Comparison of ENCODE assay signal across 18 cellular contexts in genomic region chr4:150127757-150128156, GRCh38. TPM values are rescaled to one million over a fixed set of nuclear protein-coding genes. Genes with fewer than 3 reads are reported as not detected.
"Had no signal": no experiment of that assay in that cellular context is flagged by ENCODE, and none has a peak within 500 bp of the region (broad histone marks: within the 10 kb centered on the region; RNA-seq: fewer than 3 reads in every experiment).

No MANE protein-coding gene starts in this region.

- H3K27me3 ChIP-seq: adrenal gland, body of pancreas, gastroesophageal sphincter, right lobe of liver, upper lobe of right lung had no signal

- H3K36me3 Mint-ChIP-seq: memory B cell had no signal

- H3K27ac ChIP-seq: adrenal gland, body of pancreas, gastroesophageal sphincter, left ventricle myocardium inferior, prostate gland, right lobe of liver, upper lobe of right lung had no signal

- H3K4me3 ChIP-seq: adrenal gland, body of pancreas, gastroesophageal sphincter, left ventricle myocardium inferior, prostate gland, right lobe of liver, upper lobe of right lung had no signal

- H3K4me1 ChIP-seq: prostate gland, right lobe of liver had no signal

- H3K4me3 Mint-ChIP-seq: memory B cell, nephron, T-helper 17 cell had no signal

- H3K27ac Mint-ChIP-seq: memory B cell, nephron, T-helper 17 cell had no signal

- ATAC-seq: body of pancreas, esophagus mucosa, gastroesophageal sphincter, right lobe of liver, T-helper 17 cell, upper lobe of right lung had no signal

- DNase-seq: activated CD4-positive, alpha-beta T cell treated with anti-CD3 and anti-CD28 coated beads, Interleukin-2, amount 50 U/mL, for 1 hour; activated CD4-positive, CD25-positive, alpha-beta regulatory T cell; activated naive CD4-positive, alpha-beta T cell treated with anti-CD3 and anti-CD28 coated beads, Interleukin-2, amount 50 U/mL, for 16 hours; adrenal gland; body of pancreas; cerebellar nuclear complex; left ventricle myocardium inferior; occipital lobe; right lobe of liver; stimulated activated CD4-positive, alpha-beta T cell treated with anti-CD3 and anti-CD28 coated beads, Interleukin-12 subunit alpha, Interleukin-12 subunit beta, amount 100 ng/mL, for 4 hours; stimulated activated naive CD4-positive, alpha-beta T cell treated with Interleukin-2 at 50 U/mL for 16 hours; T-helper 17 cell; upper lobe of right lung had no signal

- H3K9me3 ChIP-seq: adrenal gland, body of pancreas, gastroesophageal sphincter, left ventricle myocardium inferior, prostate gland, right lobe of liver, upper lobe of right lung had no signal

- H3K9me3 Mint-ChIP-seq: memory B cell had no signal

- H3K36me3 ChIP-seq: adrenal gland, gastroesophageal sphincter, left ventricle myocardium inferior, prostate gland, right lobe of liver, upper lobe of right lung had no signal

RNA-seq across cellular contexts. Expression of gene DCLK2, which starts 49.5 kb away (rescaled TPM):
- total RNA-seq: T-helper 17 cell had no signal
